Comparison of ENCODE assay signal across 1 cellular context in the genomic region with DNA sequence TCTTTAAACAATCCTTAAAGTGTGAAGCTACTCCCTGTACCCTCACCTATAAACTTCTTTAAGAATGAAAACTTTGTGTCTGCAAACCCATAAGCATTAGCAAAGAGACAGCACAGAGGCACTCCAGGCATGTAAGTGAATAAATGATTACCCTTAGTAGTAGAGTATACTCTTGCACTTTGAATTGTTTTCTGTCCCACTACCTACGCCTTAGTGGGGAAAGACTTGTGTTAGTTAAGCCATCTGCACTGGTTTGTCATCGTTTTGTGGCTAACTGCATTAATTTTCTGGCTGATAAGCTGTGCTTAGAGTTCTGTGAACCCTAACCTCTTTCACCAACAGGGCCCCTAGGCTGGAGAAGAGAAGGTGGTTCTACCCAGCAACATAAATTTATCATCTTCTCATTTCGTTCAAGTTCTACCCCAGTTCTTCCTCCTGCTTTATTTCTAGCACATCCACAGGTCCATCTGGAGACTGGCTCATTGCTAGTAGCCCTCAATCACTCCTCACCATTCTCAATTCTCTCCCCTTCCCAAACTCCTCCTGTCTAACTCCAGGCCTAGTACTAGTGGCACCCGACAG.
TF ChIP-seq lines count a peak whose summit lies in the region.

No MANE protein-coding gene starts in this region.

TF ChIP-seq in endothelial cell of umbilical vein, 7 proteins besides CTCF, POLR2A, EP300 and RAD21 (continued from another document):
- TF ChIP-seq, protein P1, sequence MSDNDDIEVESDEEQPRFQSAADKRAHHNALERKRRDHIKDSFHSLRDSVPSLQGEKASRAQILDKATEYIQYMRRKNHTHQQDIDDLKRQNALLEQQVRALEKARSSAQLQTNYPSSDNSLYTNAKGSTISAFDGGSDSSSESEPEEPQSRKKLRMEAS (IDR thresholded peaks at IDR 0.05; ENCODE audit: insufficient read depth, insufficient read length) = no peak
TF ChIP-seq in endothelial cell of umbilical vein: peak in this region for 0.
